Comparison of ENCODE assay signal across 11 cellular contexts in genomic region chr5:145223582-145223981, GRCh38.
"Had no signal": no experiment of that assay in that cellular context is flagged by ENCODE, and none has a peak within 500 bp of the region (broad histone marks: within the 10 kb centered on the region; RNA-seq: fewer than 3 reads in every experiment).

No MANE protein-coding gene starts in this region.

- FAIRE-seq: H1, H54 had no signal

- H3K27ac ChIP-seq: GM23248 had no signal

- H3K4me3 ChIP-seq: GM23248, GM23338, HAP-1 had no signal

- H3K9me3 Mint-ChIP-seq: GM23338, H9, HFFc6 had no signal

- H3K4me1 Mint-ChIP-seq: GM23338 had no signal

- H3K4me2 ChIP-seq: GM23338 had no signal

- H3K4me3 Mint-ChIP-seq: GM23338, H9, HFFc6 had no signal

- H3K4me1 ChIP-seq: HAP-1 had no signal

- H3K9me3 ChIP-seq: HAP-1 had no signal

- H2AFZ ChIP-seq: GM23248, GM23338 had no signal

- H3K9ac ChIP-seq: GM23248 had no signal

- ATAC-seq: GM23338, HCT116 had no signal

- DNase-seq: GM23248, GOT3, H7, H9, HCEC 1CT, HFFc6 had no signal

- H3K27ac Mint-ChIP-seq: GM23338, H9, HFFc6 had no signal

- H3K36me3 ChIP-seq: HAP-1 had no signal
